In the genomic region with DNA sequence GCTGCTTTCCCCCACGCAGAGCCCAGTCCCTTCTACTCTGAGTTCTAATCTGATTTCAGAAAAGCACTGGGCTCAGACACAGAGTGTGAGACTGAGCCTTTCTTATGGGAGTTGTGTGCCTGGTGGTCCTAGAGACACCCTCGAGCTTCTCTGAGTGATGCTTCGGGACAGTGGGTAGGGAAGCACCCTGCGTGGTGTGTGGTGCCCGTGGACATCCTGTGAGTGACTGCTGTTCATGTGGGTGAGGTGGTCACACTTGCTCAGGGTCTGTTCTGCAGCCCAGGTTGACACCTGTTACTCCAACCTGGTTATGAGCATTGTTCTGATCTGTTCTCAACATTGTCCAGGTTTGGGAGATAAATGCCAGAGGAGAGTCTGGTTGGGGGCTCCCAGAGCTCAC, we compare ENCODE assay signal across 29 cellular contexts. TPM values are rescaled to one million over a fixed set of nuclear protein-coding genes. Genes with fewer than 3 reads are reported as not detected.
"Had no signal": no experiment of that assay in that cellular context is flagged by ENCODE, and none has a peak within 500 bp of the region (broad histone marks: within the 10 kb centered on the region; RNA-seq: fewer than 3 reads in every experiment).

No MANE protein-coding gene starts in this region.

- H3K4me1 Mint-ChIP-seq: activated B cell treated with CpG ODN at 0.5 μM for 24 hours; activated naive CD4-positive, alpha-beta T cell treated with anti-CD3 and anti-CD28 coated beads, Interleukin-2, amount 10 ng/mL, durations not matched to agents 7 days and 5 days; activated naive CD8-positive, alpha-beta T cell treated with anti-CD3 and anti-CD28 coated beads, Interleukin-2, amount 50 U/mL, for 24 hours had no signal

- H3K27ac ChIP-seq: brain microvascular endothelial cell, VCaP had no signal

- H3K36me3 ChIP-seq: brain microvascular endothelial cell had no signal

- H3K36me3 Mint-ChIP-seq: activated CD4-positive, alpha-beta memory T cell treated with anti-CD3 and anti-CD28 coated beads for 36 hours; activated naive CD4-positive, alpha-beta T cell treated with anti-CD3 and anti-CD28 coated beads, Interleukin-2, amount 10 ng/mL, durations not matched to agents 7 days and 5 days; activated naive CD8-positive, alpha-beta T cell had no signal

- H3K27ac Mint-ChIP-seq: activated B cell treated with CpG ODN at 0.5 μM for 24 hours; activated CD4-positive, alpha-beta memory T cell treated with anti-CD3 and anti-CD28 coated beads for 36 hours; activated naive CD4-positive, alpha-beta T cell treated with anti-CD3 and anti-CD28 coated beads, Interleukin-2, amount 10 ng/mL, durations not matched to agents 7 days and 5 days; activated naive CD8-positive, alpha-beta T cell; activated naive CD8-positive, alpha-beta T cell treated with anti-CD3 and anti-CD28 coated beads, Interleukin-2, amount 50 U/mL, for 24 hours had no signal

- H3K4me3 Mint-ChIP-seq: activated B cell treated with CpG ODN at 0.5 μM for 24 hours; activated CD4-positive, alpha-beta memory T cell treated with anti-CD3 and anti-CD28 coated beads for 36 hours; activated naive CD4-positive, alpha-beta T cell treated with anti-CD3 and anti-CD28 coated beads, Interleukin-2, amount 10 ng/mL, durations not matched to agents 7 days and 5 days; activated naive CD8-positive, alpha-beta T cell; activated naive CD8-positive, alpha-beta T cell treated with anti-CD3 and anti-CD28 coated beads, Interleukin-2, amount 50 U/mL, for 24 hours; activated T-cell treated with anti-CD3 and anti-CD28 coated beads, Interleukin-2, amount 50 U/mL, for 4 hours had no signal

- H3K4me3 ChIP-seq: K562 had no signal

- H3K9me3 Mint-ChIP-seq: activated B cell treated with CpG ODN at 0.5 μM for 24 hours; activated CD4-positive, alpha-beta memory T cell treated with anti-CD3 and anti-CD28 coated beads for 36 hours; activated naive CD4-positive, alpha-beta T cell treated with anti-CD3 and anti-CD28 coated beads, Interleukin-2, amount 10 ng/mL, durations not matched to agents 7 days and 5 days; activated naive CD8-positive, alpha-beta T cell treated with anti-CD3 and anti-CD28 coated beads, Interleukin-2, amount 50 U/mL, for 24 hours; activated T-cell treated with anti-CD3 and anti-CD28 coated beads, Interleukin-2, amount 50 U/mL, for 4 hours had no signal

- DNase-seq: activated B cell treated with CpG ODN at 0.5 μM for 24 hours; activated CD4-positive, alpha-beta memory T cell treated with anti-CD3 and anti-CD28 coated beads for 36 hours; activated CD4-positive, alpha-beta T cell treated with anti-CD3 and anti-CD28 coated beads for 4 hours; activated CD4-positive, alpha-beta T cell treated with anti-CD3 and anti-CD28 coated beads, Interleukin-2, amount 50 U/mL, for 1 hour; activated CD8-positive, alpha-beta memory T cell treated with anti-CD3 and anti-CD28 coated beads, Interleukin-2, amount 50 U/mL, for 4 hours; activated effector memory CD4-positive, alpha-beta T cell treated with Interleukin-2 at 50 U/mL for 16 hours; activated naive CD4-positive, alpha-beta T cell treated with anti-CD3 and anti-CD28 coated beads, Interleukin-2, amount 10 ng/mL, durations not matched to agents 7 days and 5 days; activated naive CD8-positive, alpha-beta T cell treated with anti-CD3 and anti-CD28 coated beads, Interleukin-2, amount 50 U/mL, for 24 hours; activated T-cell treated with anti-CD3 and anti-CD28 coated beads for 4 hours; brain microvascular endothelial cell; NCI-H1092 treated with DMSO at 0.1 percent for 48 hours; NCI-H1417 treated with DMSO at 0.1 percent for 48 hours; NCI-H187 treated with DMSO at 0.1 percent for 48 hours; NCI-H2081; NCI-H2171 treated with DMSO at 0.1 percent for 48 hours; NCI-H2227 treated with DMSO at 0.1 percent for 48 hours; NCI-H446; SHP77 treated with DMSO at 0.1 percent for 48 hours; SW 1271; T-helper 1 cell; T-helper 2 cell; T-helper 9 cell had no signal

RNA-seq across cellular contexts. Expression of gene GPR78, which starts 6.1 kb away (rescaled TPM):
- total RNA-seq: activated B cell treated with CpG ODN at 0.5 μM for 24 hours; activated CD4-positive, alpha-beta memory T cell treated with anti-CD3 and anti-CD28 coated beads for 36 hours; activated T-cell treated with anti-CD3 and anti-CD28 coated beads, Interleukin-2, amount 50 U/mL, for 4 hours; RPMI7951; SK-MEL-5 had no signal
- polyA plus RNA-seq: aorta had no signal

RNA-seq across cellular contexts. Expression of gene CPZ, which starts 6.3 kb away (rescaled TPM):
- total RNA-seq: activated B cell treated with CpG ODN at 0.5 μM for 24 hours; activated CD4-positive, alpha-beta memory T cell treated with anti-CD3 and anti-CD28 coated beads for 36 hours; activated T-cell treated with anti-CD3 and anti-CD28 coated beads, Interleukin-2, amount 50 U/mL, for 4 hours; SK-MEL-5 had no signal
